ENCODE assay signal across 1 cellular context in genomic region chr16:4925791-4926190, GRCh38.
TF ChIP-seq lines count a peak whose summit lies in the region.

No MANE protein-coding gene starts in this region.

TF ChIP-seq in IMR-90, 13 proteins besides CTCF, POLR2A, EP300 and RAD21:
- TF ChIP-seq MAFK (IDR thresholded peaks at IDR 0.05; ENCODE audit: low read depth, low read length) (no peak), FOS (IDR thresholded peaks at IDR 0.05; ENCODE audit: low read depth, low read length) (no peak), MAZ (IDR thresholded peaks at IDR 0.05; ENCODE audit: borderline replicate concordance, low read depth, low read length) (no peak), RCOR1 (IDR thresholded peaks at IDR 0.05; ENCODE audit: insufficient replicate concordance, low read length) (no peak), SMC3 (IDR thresholded peaks at IDR 0.05; ENCODE audit: low read depth, low read length) (no peak), USF2 (IDR thresholded peaks at IDR 0.05; ENCODE audit: low read depth, low read length) (no peak), BHLHE40 (IDR thresholded peaks at IDR 0.05; ENCODE audit: low read depth, low read length) (no peak), RFX5 (IDR thresholded peaks at IDR 0.05; ENCODE audit: low read depth, low read length) (no peak), CEBPB (IDR thresholded peaks at IDR 0.05; ENCODE audit: low read depth, low read length) (no peak)
- TF ChIP-seq, protein P1, sequence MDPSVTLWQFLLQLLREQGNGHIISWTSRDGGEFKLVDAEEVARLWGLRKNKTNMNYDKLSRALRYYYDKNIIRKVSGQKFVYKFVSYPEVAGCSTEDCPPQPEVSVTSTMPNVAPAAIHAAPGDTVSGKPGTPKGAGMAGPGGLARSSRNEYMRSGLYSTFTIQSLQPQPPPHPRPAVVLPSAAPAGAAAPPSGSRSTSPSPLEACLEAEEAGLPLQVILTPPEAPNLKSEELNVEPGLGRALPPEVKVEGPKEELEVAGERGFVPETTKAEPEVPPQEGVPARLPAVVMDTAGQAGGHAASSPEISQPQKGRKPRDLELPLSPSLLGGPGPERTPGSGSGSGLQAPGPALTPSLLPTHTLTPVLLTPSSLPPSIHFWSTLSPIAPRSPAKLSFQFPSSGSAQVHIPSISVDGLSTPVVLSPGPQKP (IDR thresholded peaks at IDR 0.05; ENCODE audit: borderline replicate concordance, low read depth, low read length) = no peak
TF ChIP-seq in IMR-90: peak in this region for 0.
